Comparison of ENCODE assay signal across 7 cellular contexts in the genomic region with DNA sequence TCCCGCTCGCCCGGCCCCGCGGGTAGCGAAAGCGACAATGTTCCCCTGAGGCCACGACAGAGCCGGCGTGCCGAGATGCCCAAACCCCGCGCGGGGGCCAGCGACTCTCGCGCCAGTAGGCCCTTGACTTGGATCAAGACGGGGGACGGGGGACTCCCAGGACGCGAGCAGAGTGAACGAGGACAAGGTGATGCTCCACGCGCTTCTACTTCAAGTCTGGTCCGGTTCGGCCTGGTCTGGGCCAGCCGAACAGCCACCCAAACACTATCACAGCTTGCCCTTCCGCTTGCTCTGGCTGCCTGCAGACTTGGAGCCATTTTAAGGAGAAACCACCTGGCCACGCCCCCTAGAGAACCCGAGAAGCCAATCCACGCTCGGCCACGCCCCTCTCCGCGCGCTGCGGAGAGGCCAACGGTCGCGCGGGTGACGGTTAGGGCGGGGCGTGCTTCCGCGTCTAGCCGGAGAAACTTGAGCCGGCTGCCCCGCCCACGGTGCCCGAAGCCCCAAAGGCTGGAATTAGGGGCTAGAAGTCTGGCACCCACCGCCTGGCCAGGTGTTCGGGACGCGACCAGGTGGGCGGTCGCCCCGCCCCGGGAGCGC. TPM values are rescaled to one million over a fixed set of nuclear protein-coding genes. Genes with fewer than 3 reads are reported as not detected.
DNase-seq lines count a peak whose midpoint lies in the region; ATAC-seq and TF ChIP-seq lines count a peak whose summit lies in the region.

No MANE protein-coding gene starts in this region.

- H3K4me2 ChIP-seq in hepatocyte: peak overlapping the region; percentile 96

- peak overlapping the region; percentile 100 for H3K27ac ChIP-seq in hepatocyte

- DNase-seq in NCI-H2029 treated with DMSO at 0.1 percent for 48 hours (lab: John Stamatoyannopoulos, UW) (peak; percentile 90), T1000 (lab: John Stamatoyannopoulos, UW) (peak; percentile 98), astrocyte of the hippocampus (ENCODE audit: low read depth, low spot score) (peak; percentile 99), hepatocyte (ENCODE audit: low spot score) (peak; percentile 100), retina (peak; percentile 99)

- peak overlapping the region; percentile 74 for H3K4me3 ChIP-seq in hepatocyte

- H2AFZ ChIP-seq in hepatocyte: peak overlapping the region; percentile 91

- peaks cover 37% of the 10 kb centered on the region for H3K4me1 ChIP-seq in hepatocyte (ENCODE audit: insufficient read depth)

- H4K20me1 ChIP-seq in hepatocyte (ENCODE audit: insufficient read depth, poor library complexity, severe bottlenecking): peaks cover 8% of the 10 kb centered on the region

- no peaks in the 10 kb centered on the region for H3K9me2 ChIP-seq in hepatocyte (replicated peaks; ENCODE audit: insufficient read depth)

- H3K79me2 ChIP-seq in hepatocyte: peaks cover 56% of the 10 kb centered on the region

- WGBS in hepatocyte (ENCODE audit: low lambda C conversion rate, missing lambda C conversion rate): under 1% methylated on average over 60 of the region's 60 CpGs

- ATAC-seq in GM18511 (IDR thresholded peaks at IDR 0.05; ENCODE audit: unreplicated experiment) (peak; percentile 59), HG03025 (IDR thresholded peaks at IDR 0.05; ENCODE audit: low FRiP score, unreplicated experiment) (peak; percentile 41)

- H3K27me3 ChIP-seq in hepatocyte: no peaks in the 10 kb centered on the region

- H3K36me3 ChIP-seq in hepatocyte (replicated peaks; ENCODE audit: insufficient read depth, low read depth): no peaks in the 10 kb centered on the region

- H3K9me3 ChIP-seq in hepatocyte (ENCODE audit: low read depth): no peaks in the 10 kb centered on the region

- TF ChIP-seq CTCF in hepatocyte (IDR thresholded peaks at IDR 0.05; ENCODE audit: poor library complexity): no peak

RNA-seq across cellular contexts. Expression of gene NDUFAF3, which starts 0.6 kb away (rescaled TPM):
- total RNA-seq in hepatocyte: 58.7 and 70.7 TPM in 2 replicates
- polyA plus RNA-seq in hepatocyte: 140 and 173 TPM in 2 replicates

RNA-seq across cellular contexts. Expression of gene DALRD3, which starts 2.9 kb away (rescaled TPM):
- total RNA-seq in hepatocyte: 25.0 and 29.3 TPM in 2 replicates
- 27.0 and 40.6 TPM in 2 replicates for polyA plus RNA-seq in hepatocyte

RNA-seq across cellular contexts. Expression of gene IMPDH2, which starts 7.9 kb away (rescaled TPM):
- 180 and 184 TPM in 2 replicates for total RNA-seq in hepatocyte
- 115 TPM in 2 replicates for polyA plus RNA-seq in hepatocyte

RNA-seq across cellular contexts. Expression of gene WDR6, which starts 14.1 kb away (rescaled TPM):
- total RNA-seq in hepatocyte: 124 and 157 TPM in 2 replicates
- polyA plus RNA-seq in hepatocyte: 190 and 215 TPM in 2 replicates

RNA-seq across cellular contexts. Expression of gene P4HTM, which starts 31.3 kb away (rescaled TPM):
- 39.4 and 42.5 TPM in 2 replicates for total RNA-seq in hepatocyte
- 84.0 and 85.3 TPM in 2 replicates for polyA plus RNA-seq in hepatocyte

Comparison
In these comparisons a context has a peak if more than half of its experiments do, and no peak if none do; other contexts are left out.
1. Peak in every context shown above with its lines: DNase-seq, ATAC-seq, H3K4me3 ChIP-seq and H3K27ac ChIP-seq.